15 cellular contexts compared by ENCODE assay signal in genomic region chr5:142849880-142850279, GRCh38.
DNase-seq lines count a peak whose midpoint lies in the region; ATAC-seq and TF ChIP-seq lines count a peak whose summit lies in the region.
"Had no signal": no experiment of that assay in that cellular context is flagged by ENCODE, and none has a peak within 500 bp of the region (broad histone marks: within the 10 kb centered on the region; RNA-seq: fewer than 3 reads in every experiment).

No MANE protein-coding gene starts in this region.

- CTCF ChIA-PET in SK-N-SH (lab: Yijun Ruan, JAX) = interaction anchor here (1.0 to 1.2 kb wide), 2 partner anchors 79 to 132 kb away, joined by 3 read pairs; partner anchors contain the start of gene ARHGAP26

- no peaks in the 10 kb centered on the region for H3K27me3 Mint-ChIP-seq in effector memory CD8-positive, alpha-beta T cell
- H3K27me3 Mint-ChIP-seq in activated T-helper 2 cell treated with anti-CD3 and anti-CD28 coated beads, Interferon-gamma antibody, Interleukin-2, Interleukin-4, amounts not matched to agents 10 μg/mL and 5 μg/mL and 100 μg/mL, durations not matched to agents 14 hours and 24 hours and 36 hours (ENCODE audit: low read depth) = no peaks in the 10 kb centered on the region

- H3K27me3 ChIP-seq in SK-N-SH (ENCODE audit: insufficient read depth) (no peaks in the 10 kb centered on the region), neuronal stem cell (ENCODE audit: control insufficient read depth in 3 of 3, insufficient read depth in 3 of 3, low read depth in 1 of 3, low read length in 3 of 3) (no peaks in the 10 kb centered on the region)
- H3K27me3 ChIP-seq: BE2C had no signal

- peaks cover 6% of the 10 kb centered on the region for H3F3A ChIP-seq in SK-N-SH (replicated peaks; ENCODE audit: insufficient read depth)

- H3K27ac Mint-ChIP-seq in effector memory CD8-positive, alpha-beta T cell = peak overlapping the region; percentile 16 to 65
- H3K27ac Mint-ChIP-seq in activated T-helper 2 cell treated with anti-CD3 and anti-CD28 coated beads, Interferon-gamma antibody, Interleukin-2, Interleukin-4, amounts not matched to agents 10 μg/mL and 5 μg/mL and 100 μg/mL, durations not matched to agents 14 hours and 24 hours and 36 hours = no peak overlapping the region

- TF ChIP-seq RAD21 in SK-N-SH (IDR thresholded peaks at IDR 0.05; ENCODE audit: low read length) = no peak

- TF ChIP-seq POLR2A in NB4 (IDR thresholded peaks at IDR 0.05; ENCODE audit: extremely low read depth, insufficient read length) = no peak

- POLR2A ChIA-PET in SK-N-SH (lab: Yijun Ruan, JAX) = no interaction called here

- H2AFZ ChIP-seq in SK-N-SH (ENCODE audit: low read depth) (no peak overlapping the region), neuronal stem cell (ENCODE audit: low read length) (peak overlapping the region; percentile 31)
- H2AFZ ChIP-seq: GM23248 had no signal

- no peak for TF ChIP-seq CTCF in SK-N-SH (IDR thresholded peaks at IDR 0.05)
- no peak for TF ChIP-seq CTCF in NB4 (IDR thresholded peaks at IDR 0.05; ENCODE audit: low read depth, low read length)

- no peaks in the 10 kb centered on the region for H3K79me1 ChIP-seq in neuronal stem cell (ENCODE audit: low read depth, low read length)

- H4K20me1 ChIP-seq in SK-N-SH (ENCODE audit: insufficient read depth) = no peaks in the 10 kb centered on the region

- H3K4me1 Mint-ChIP-seq in effector memory CD8-positive, alpha-beta T cell (ENCODE audit: low read depth in 2 of 2) = peaks cover 59 to 85% of the 10 kb centered on the region in 2 donors
- H3K4me1 Mint-ChIP-seq in activated T-helper 2 cell treated with anti-CD3 and anti-CD28 coated beads, Interferon-gamma antibody, Interleukin-2, Interleukin-4, amounts not matched to agents 10 μg/mL and 5 μg/mL and 100 μg/mL, durations not matched to agents 14 hours and 24 hours and 36 hours (ENCODE audit: low read depth) = peaks cover 22% of the 10 kb centered on the region

- 95% methylated on average over 3 of the region's 3 CpGs for WGBS in SK-N-SH (ENCODE audit: low lambda C conversion rate)
- no CpG with 5 or more reads among the region's 3 CpGs for WGBS in neuronal stem cell (ENCODE audit: extremely low coverage in 2 of 2, insufficient read length in 2 of 2, insufficient replicate concordance in 1 of 2), 2 donors

- H3K14ac ChIP-seq in neuronal stem cell (ENCODE audit: low read length) = no peak overlapping the region

- no peak overlapping the region for H3K4ac ChIP-seq in neuronal stem cell (ENCODE audit: low read length)

- H3K9me2 ChIP-seq in SK-N-SH = no peaks in the 10 kb centered on the region

- no peak overlapping the region for H4K8ac ChIP-seq in neuronal stem cell (ENCODE audit: low read depth, low read length)

- H3K4me2 ChIP-seq in SK-N-SH = no peak overlapping the region
- H3K4me2 ChIP-seq in neuronal stem cell (ENCODE audit: insufficient read depth, low read length, poor library complexity, severe bottlenecking) = no peak overlapping the region
- H3K4me2 ChIP-seq: KMS-11 had no signal

- H3K36me3 ChIP-seq in SK-N-SH (replicated peaks in 1 of 2; ENCODE audit: control insufficient read depth in 1 of 2, insufficient read depth in 2 of 2, low read length in 1 of 2) (no peaks in the 10 kb centered on the region), neuronal stem cell (replicated peaks in 1 of 2; ENCODE audit: control insufficient read depth in 2 of 2, insufficient read depth in 2 of 2, low read length in 2 of 2) (no peaks in the 10 kb centered on the region)
- H3K36me3 ChIP-seq: BE2C had no signal

- no peak overlapping the region for H2BK5ac ChIP-seq in neuronal stem cell (ENCODE audit: low read length)

- H3K27ac ChIP-seq in SK-N-SH (ENCODE audit: low read depth in 2 of 2, low read length in 1 of 2) (no peak overlapping the region), neuronal stem cell (replicated peaks; ENCODE audit: low read length) (no peak overlapping the region)
- H3K27ac ChIP-seq: GM23248, KMS-11 had no signal

- no peaks in the 10 kb centered on the region for H3K9me3 Mint-ChIP-seq in effector memory CD8-positive, alpha-beta T cell
- no peaks in the 10 kb centered on the region for H3K9me3 Mint-ChIP-seq in activated T-helper 2 cell treated with anti-CD3 and anti-CD28 coated beads, Interferon-gamma antibody, Interleukin-2, Interleukin-4, amounts not matched to agents 10 μg/mL and 5 μg/mL and 100 μg/mL, durations not matched to agents 14 hours and 24 hours and 36 hours

- no peak overlapping the region for H2BK12ac ChIP-seq in neuronal stem cell (ENCODE audit: low read length)

- no peak overlapping the region for H3K18ac ChIP-seq in neuronal stem cell (ENCODE audit: low read length)

- H3K9me3 ChIP-seq in SK-N-SH (no peaks in the 10 kb centered on the region), neuronal stem cell (replicated peaks in 1 of 2; ENCODE audit: control insufficient read depth in 2 of 2, insufficient read depth in 1 of 2, low read depth in 1 of 2, low read length in 2 of 2) (no peaks in the 10 kb centered on the region)
- H3K9me3 ChIP-seq: BE2C had no signal

- no peak overlapping the region for H4K91ac ChIP-seq in neuronal stem cell (ENCODE audit: low read depth, low read length, poor library complexity)

- no peak for DNase-seq in SK-N-SH
- DNase-seq in NB4 (ENCODE audit: low read depth) = peak; percentile 45
- DNase-seq in effector memory CD8-positive, alpha-beta T cell = no peak
- no peak for DNase-seq in neuronal stem cell (ENCODE audit: low spot score)
- DNase-seq in stimulated activated naive CD4-positive, alpha-beta T cell (lab: John Stamatoyannopoulos, UW) = no peak
- no peak for DNase-seq in activated T-helper 2 cell treated with anti-CD3 and anti-CD28 coated beads, Interferon-gamma antibody, Interleukin-2, Interleukin-4, amounts not matched to agents 10 μg/mL and 5 μg/mL and 100 μg/mL, durations not matched to agents 14 hours and 24 hours and 36 hours (ENCODE audit: low spot score)
- no peak for DNase-seq in NCI-H82 treated with DMSO at 0.1 percent for 48 hours (lab: John Stamatoyannopoulos, UW; ENCODE audit: unreplicated experiment)
- DNase-seq: 8988T, BE2C, DMS 273 treated with DMSO at 0.1 percent for 48 hours, GM23248, NCI-H1930, NCI-H526 treated with DMSO at 0.1 percent for 48 hours had no signal

- no peak for TF ChIP-seq EP300 in SK-N-SH (IDR thresholded peaks at IDR 0.05; ENCODE audit: borderline replicate concordance in 1 of 2, low read depth in 1 of 2, low read length in 1 of 2)

- intact Hi-C loops in activated T-helper 2 cell treated with anti-CD3 and anti-CD28 coated beads, Interferon-gamma antibody, Interleukin-2, Interleukin-4, amounts not matched to agents 10 μg/mL and 5 μg/mL and 100 μg/mL, durations not matched to agents 14 hours and 24 hours and 36 hours (cut with micrococcal nuclease) = no loop called here

- H2BK15ac ChIP-seq in neuronal stem cell (ENCODE audit: low read length) = no peak overlapping the region

- ATAC-seq in SK-N-SH treated with all-trans-retinoic acid at 6 μM for 48 hours = peak; percentile 8; the same call in 1 of the 3 replicates
- no peak for ATAC-seq in effector memory CD8-positive, alpha-beta T cell (replicated peaks)

- H3K4me3 ChIP-seq in SK-N-SH (ENCODE audit: low read depth in 2 of 2, low read length in 1 of 2) (no peak overlapping the region), NB4 (ENCODE audit: low read depth, low read length) (no peak overlapping the region), neuronal stem cell (ENCODE audit: low read length in 2 of 2) (no peak overlapping the region)
- H3K4me3 ChIP-seq: GM23248 had no signal

- H3K9ac ChIP-seq in SK-N-SH (no peak overlapping the region), neuronal stem cell (ENCODE audit: low read depth, low read length, poor library complexity) (no peak overlapping the region)
- H3K9ac ChIP-seq: GM23248, KMS-11 had no signal

- no peaks in the 10 kb centered on the region for H3K79me2 ChIP-seq in SK-N-SH (ENCODE audit: insufficient read depth)

- H3K4me1 ChIP-seq in SK-N-SH (ENCODE audit: control insufficient read depth in 1 of 2, insufficient read depth in 2 of 2, low read depth in 1 of 2, low read length in 1 of 2) (peaks cover 0 to 30% of the 10 kb centered on the region in 2 experiments; a peak in 2 of 4 replicates), neuronal stem cell (ENCODE audit: control insufficient read depth in 2 of 2, insufficient read depth in 1 of 2, low read depth in 1 of 2, low read length in 2 of 2) (peaks cover 8 to 10% of the 10 kb centered on the region in 2 donors)

- no peak overlapping the region for H3K23ac ChIP-seq in neuronal stem cell (ENCODE audit: low read depth, low read length, poor library complexity)

- peak overlapping the region in 1 of 2 donors; percentile 11 for H3K4me3 Mint-ChIP-seq in effector memory CD8-positive, alpha-beta T cell
- H3K4me3 Mint-ChIP-seq in activated T-helper 2 cell treated with anti-CD3 and anti-CD28 coated beads, Interferon-gamma antibody, Interleukin-2, Interleukin-4, amounts not matched to agents 10 μg/mL and 5 μg/mL and 100 μg/mL, durations not matched to agents 14 hours and 24 hours and 36 hours (ENCODE audit: low read depth) = no peak overlapping the region

- H2BK120ac ChIP-seq in neuronal stem cell (ENCODE audit: low read depth, low read length) = no peak overlapping the region

- H2AK5ac ChIP-seq in neuronal stem cell (ENCODE audit: low read depth, low read length) = no peak overlapping the region

- peaks cover 5% of the 10 kb centered on the region for H3K36me3 Mint-ChIP-seq in effector memory CD8-positive, alpha-beta T cell (ENCODE audit: insufficient read depth)
- no peaks in the 10 kb centered on the region for H3K36me3 Mint-ChIP-seq in activated T-helper 2 cell treated with anti-CD3 and anti-CD28 coated beads, Interferon-gamma antibody, Interleukin-2, Interleukin-4, amounts not matched to agents 10 μg/mL and 5 μg/mL and 100 μg/mL, durations not matched to agents 14 hours and 24 hours and 36 hours (ENCODE audit: low read depth)

TF ChIP-seq in SK-N-SH, 30 proteins besides CTCF, POLR2A, EP300 and RAD21:
- TF ChIP-seq GATA2 (CRISPR knock-in tag; IDR thresholded peaks at IDR 0.05) = no peak
TF ChIP-seq in SK-N-SH: peak in this region for 0.
